Comparison of ENCODE assay signal across 39 cellular contexts in the genomic region with DNA sequence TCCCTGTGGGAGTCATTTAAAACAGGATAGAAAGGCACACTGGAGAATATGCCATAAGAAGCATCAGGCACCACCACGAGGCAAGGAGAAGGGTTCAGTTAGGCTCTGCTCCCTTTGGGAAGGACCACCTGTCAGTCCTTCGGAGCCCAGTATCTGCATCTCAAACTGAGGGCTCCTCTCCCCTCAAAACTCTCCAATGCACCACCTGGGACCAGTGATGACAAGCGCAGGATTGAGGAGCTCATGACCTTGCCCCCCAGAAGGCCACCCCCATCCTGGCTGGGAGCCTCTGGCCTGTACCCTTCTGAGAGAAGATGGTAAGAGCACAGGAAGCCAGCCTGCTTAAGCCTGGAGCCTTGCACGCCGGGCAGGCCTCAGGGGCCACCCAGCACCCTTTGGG. TPM values are rescaled to one million over a fixed set of nuclear protein-coding genes. Genes with fewer than 3 reads are reported as not detected.
"Had no signal": no experiment of that assay in that cellular context is flagged by ENCODE, and none has a peak within 500 bp of the region (broad histone marks: within the 10 kb centered on the region; RNA-seq: fewer than 3 reads in every experiment).

No MANE protein-coding gene starts in this region.

- H3K27ac Mint-ChIP-seq: activated naive CD4-positive, alpha-beta T cell treated with anti-CD3 and anti-CD28 coated beads for 36 hours; activated naive CD4-positive, alpha-beta T cell treated with anti-CD3 and anti-CD28 coated beads, Interleukin-2, amount 10 ng/mL, durations not matched to agents 7 days and 5 days; activated naive CD4-positive, alpha-beta T cell treated with anti-CD3 and anti-CD28 coated beads, Interleukin-2, amount 50 U/mL, for 24 hours; activated naive CD4-positive, alpha-beta T cell treated with anti-CD3 and anti-CD28 coated beads, Interleukin-2, amount 50 U/mL, for 72 hours; activated naive CD8-positive, alpha-beta T cell; activated naive CD8-positive, alpha-beta T cell treated with anti-CD3 and anti-CD28 coated beads for 36 hours; activated naive CD8-positive, alpha-beta T cell treated with anti-CD3 and anti-CD28 coated beads, Interleukin-2, amount 10 ng/mL, durations not matched to agents 7 days and 5 days; activated naive CD8-positive, alpha-beta T cell treated with anti-CD3 and anti-CD28 coated beads, Interleukin-2, amount 50 U/mL, for 24 hours; activated T-cell treated with anti-CD3 and anti-CD28 coated beads, Interleukin-2, amount 50 U/mL, for 24 hours; activated T-helper 1 cell treated with anti-CD3 and anti-CD28 coated beads, Interleukin-12 subunit alpha, Interleukin-12 subunit beta, Interleukin-2, Interleukin-4 antibody, amounts not matched to agents 30 ng/mL and 10 ng/mL and 1 ng/mL, durations not matched to agents 14 hours and 24 hours and 36 hours; activated T-helper 17 cell treated with anti-CD3 and anti-CD28 coated beads, Interleukin-2, amount 50 U/mL, for 72 hours; activated T-helper 2 cell treated with anti-CD3 and anti-CD28 coated beads, Interferon-gamma antibody, Interleukin-2, Interleukin-4, amounts not matched to agents 10 μg/mL and 5 μg/mL and 100 μg/mL, durations not matched to agents 14 hours and 24 hours and 36 hours; brain had no signal

- H3K27me3 Mint-ChIP-seq: activated naive CD4-positive, alpha-beta T cell treated with anti-CD3 and anti-CD28 coated beads, Interleukin-2, amount 10 ng/mL, durations not matched to agents 7 days and 5 days; activated naive CD4-positive, alpha-beta T cell treated with anti-CD3 and anti-CD28 coated beads, Interleukin-2, amount 50 U/mL, for 24 hours; activated naive CD8-positive, alpha-beta T cell; activated naive CD8-positive, alpha-beta T cell treated with anti-CD3 and anti-CD28 coated beads for 36 hours; activated naive CD8-positive, alpha-beta T cell treated with anti-CD3 and anti-CD28 coated beads, Interleukin-2, amount 10 ng/mL, durations not matched to agents 7 days and 5 days; activated T-cell treated with anti-CD3 and anti-CD28 coated beads, Interleukin-2, amount 50 U/mL, for 24 hours; activated T-helper 17 cell treated with anti-CD3 and anti-CD28 coated beads, Interleukin-2, amount 50 U/mL, for 72 hours; brain; central memory CD8-positive, alpha-beta T cell had no signal

- H3K27me3 ChIP-seq: adrenal gland, ascending aorta, body of pancreas, brain microvascular endothelial cell, breast epithelium, cardiac muscle cell had no signal

- H3K4me1 ChIP-seq: adrenal gland, ascending aorta, body of pancreas, breast epithelium had no signal

- ATAC-seq: activated naive CD4-positive, alpha-beta T cell treated with anti-CD3 and anti-CD28 coated beads, Interleukin-2, amount 50 U/mL, for 72 hours; activated naive CD8-positive, alpha-beta T cell treated with anti-CD3 and anti-CD28 coated beads, Interleukin-2, amount 50 U/mL, for 24 hours; activated T-cell treated with anti-CD3 and anti-CD28 coated beads, Interleukin-2, amount 50 U/mL, for 4 hours; activated T-helper 17 cell treated with anti-CD3 and anti-CD28 coated beads, Interleukin-2, amount 50 U/mL, for 72 hours; body of pancreas had no signal

- H3K9me3 Mint-ChIP-seq: activated naive CD4-positive, alpha-beta T cell treated with anti-CD3 and anti-CD28 coated beads, Interleukin-2, amount 50 U/mL, for 24 hours; activated naive CD8-positive, alpha-beta T cell treated with anti-CD3 and anti-CD28 coated beads for 36 hours; activated naive CD8-positive, alpha-beta T cell treated with anti-CD3 and anti-CD28 coated beads, Interleukin-2, amount 10 ng/mL, durations not matched to agents 7 days and 5 days; activated T-cell treated with anti-CD3 and anti-CD28 coated beads, Interleukin-2, amount 50 U/mL, for 24 hours had no signal

- H3K36me3 ChIP-seq: adrenal gland, ascending aorta, brain microvascular endothelial cell, breast epithelium, cardiac muscle cell had no signal

- H3K36me3 Mint-ChIP-seq: activated naive CD4-positive, alpha-beta T cell treated with anti-CD3 and anti-CD28 coated beads, Interleukin-2, amount 10 ng/mL, durations not matched to agents 7 days and 5 days; activated naive CD4-positive, alpha-beta T cell treated with anti-CD3 and anti-CD28 coated beads, Interleukin-2, amount 50 U/mL, for 24 hours; activated naive CD4-positive, alpha-beta T cell treated with anti-CD3 and anti-CD28 coated beads, Interleukin-2, amount 50 U/mL, for 72 hours; activated naive CD8-positive, alpha-beta T cell; activated naive CD8-positive, alpha-beta T cell treated with anti-CD3 and anti-CD28 coated beads for 36 hours; activated naive CD8-positive, alpha-beta T cell treated with anti-CD3 and anti-CD28 coated beads, Interleukin-2, amount 10 ng/mL, durations not matched to agents 7 days and 5 days; brain had no signal

- H3K4me3 ChIP-seq: adrenal gland, ascending aorta, body of pancreas, breast epithelium, cardiac muscle cell had no signal

- H3K27ac ChIP-seq: adrenal gland, ascending aorta, body of pancreas, brain microvascular endothelial cell, breast epithelium, cardiac muscle cell had no signal

- H3K9me3 ChIP-seq: adrenal gland, ascending aorta, body of pancreas, breast epithelium had no signal

- H3K4me1 Mint-ChIP-seq: activated naive CD4-positive, alpha-beta T cell treated with anti-CD3 and anti-CD28 coated beads, Interleukin-2, amount 10 ng/mL, durations not matched to agents 7 days and 5 days; activated naive CD4-positive, alpha-beta T cell treated with anti-CD3 and anti-CD28 coated beads, Interleukin-2, amount 50 U/mL, for 24 hours; activated naive CD8-positive, alpha-beta T cell treated with anti-CD3 and anti-CD28 coated beads for 36 hours; activated naive CD8-positive, alpha-beta T cell treated with anti-CD3 and anti-CD28 coated beads, Interleukin-2, amount 10 ng/mL, durations not matched to agents 7 days and 5 days; activated naive CD8-positive, alpha-beta T cell treated with anti-CD3 and anti-CD28 coated beads, Interleukin-2, amount 50 U/mL, for 24 hours; activated T-helper 17 cell treated with anti-CD3 and anti-CD28 coated beads, Interleukin-2, amount 50 U/mL, for 72 hours; central memory CD8-positive, alpha-beta T cell had no signal

- DNase-seq: activated effector memory CD4-positive, alpha-beta T cell treated with anti-CD3 and anti-CD28 coated beads, Interleukin-2, amount 50 U/mL, for 16 hours; activated effector memory CD4-positive, alpha-beta T cell treated with Interleukin-2 at 50 U/mL for 16 hours; activated gamma-delta T cell; activated gamma-delta T cell treated with Interleukin-2 at 50 U/mL for 16 hours; activated naive CD4-positive, alpha-beta T cell; activated naive CD4-positive, alpha-beta T cell treated with anti-CD3 and anti-CD28 coated beads for 36 hours; activated naive CD4-positive, alpha-beta T cell treated with anti-CD3 and anti-CD28 coated beads, Interleukin-2, amount 10 ng/mL, durations not matched to agents 7 days and 5 days; activated naive CD4-positive, alpha-beta T cell treated with anti-CD3 and anti-CD28 coated beads, Interleukin-2, amount 50 U/mL, for 16 hours; activated naive CD4-positive, alpha-beta T cell treated with Interleukin-2 at 50 U/mL for 16 hours; activated naive CD8-positive, alpha-beta T cell treated with anti-CD3 and anti-CD28 coated beads for 36 hours; activated naive CD8-positive, alpha-beta T cell treated with anti-CD3 and anti-CD28 coated beads, Interleukin-2, amount 10 ng/mL, durations not matched to agents 7 days and 5 days; activated naive CD8-positive, alpha-beta T cell treated with anti-CD3 and anti-CD28 coated beads, Interleukin-2, amount 50 U/mL, for 24 hours; activated T-cell treated with anti-CD3 and anti-CD28 coated beads for 4 hours; activated T-cell treated with anti-CD3 and anti-CD28 coated beads, Interleukin-2, amount 50 U/mL, for 1 hour; activated T-cell treated with anti-CD3 and anti-CD28 coated beads, Interleukin-2, amount 50 U/mL, for 24 hours; activated T-cell treated with anti-CD3 and anti-CD28 coated beads, Interleukin-2, amount 50 U/mL, for 4 hours; activated T-cell treated with anti-CD3 and anti-CD28 coated beads, Interleukin-2, amount 50 U/mL, for 48 hours; adrenal gland; amniotic stem cell; amygdala; anterior cingulate cortex; aorta; body of pancreas; brain microvascular endothelial cell; caudate nucleus; central memory CD4-positive, alpha-beta T cell; cerebellar nuclear complex had no signal

- H3K4me3 Mint-ChIP-seq: activated naive CD4-positive, alpha-beta T cell treated with anti-CD3 and anti-CD28 coated beads for 36 hours; activated naive CD4-positive, alpha-beta T cell treated with anti-CD3 and anti-CD28 coated beads, Interleukin-2, amount 10 ng/mL, durations not matched to agents 7 days and 5 days; activated naive CD4-positive, alpha-beta T cell treated with anti-CD3 and anti-CD28 coated beads, Interleukin-2, amount 50 U/mL, for 24 hours; activated naive CD8-positive, alpha-beta T cell; activated naive CD8-positive, alpha-beta T cell treated with anti-CD3 and anti-CD28 coated beads for 36 hours; activated naive CD8-positive, alpha-beta T cell treated with anti-CD3 and anti-CD28 coated beads, Interleukin-2, amount 10 ng/mL, durations not matched to agents 7 days and 5 days; activated naive CD8-positive, alpha-beta T cell treated with anti-CD3 and anti-CD28 coated beads, Interleukin-2, amount 50 U/mL, for 24 hours; activated T-cell treated with anti-CD3 and anti-CD28 coated beads, Interleukin-2, amount 50 U/mL, for 24 hours; activated T-cell treated with anti-CD3 and anti-CD28 coated beads, Interleukin-2, amount 50 U/mL, for 4 hours; activated T-helper 1 cell treated with anti-CD3 and anti-CD28 coated beads, Interleukin-12 subunit alpha, Interleukin-12 subunit beta, Interleukin-2, Interleukin-4 antibody, amounts not matched to agents 30 ng/mL and 10 ng/mL and 1 ng/mL, durations not matched to agents 14 hours and 24 hours and 36 hours; activated T-helper 17 cell treated with anti-CD3 and anti-CD28 coated beads, Interleukin-2, amount 50 U/mL, for 72 hours; brain; central memory CD8-positive, alpha-beta T cell had no signal

RNA-seq across cellular contexts. Expression of a gene that starts 39.4 kb away (rescaled TPM):
- total RNA-seq: activated naive CD4-positive, alpha-beta T cell treated with anti-CD3 and anti-CD28 coated beads for 36 hours; activated naive CD4-positive, alpha-beta T cell treated with anti-CD3 and anti-CD28 coated beads, Interleukin-2, amount 50 U/mL, for 72 hours; activated naive CD8-positive, alpha-beta T cell treated with anti-CD3 and anti-CD28 coated beads for 36 hours; activated naive CD8-positive, alpha-beta T cell treated with anti-CD3 and anti-CD28 coated beads, Interleukin-2, amount 10 ng/mL, durations not matched to agents 7 days and 5 days; activated T-cell treated with anti-CD3 and anti-CD28 coated beads, Interleukin-2, amount 50 U/mL, for 4 hours; activated T-helper 1 cell treated with anti-CD3 and anti-CD28 coated beads, Interleukin-12 subunit alpha, Interleukin-12 subunit beta, Interleukin-2, Interleukin-4 antibody, amounts not matched to agents 30 ng/mL and 10 ng/mL and 1 ng/mL, durations not matched to agents 14 hours and 24 hours and 36 hours; activated T-helper 17 cell treated with anti-CD3 and anti-CD28 coated beads, Interleukin-2, amount 50 U/mL, for 72 hours; activated T-helper 2 cell treated with anti-CD3 and anti-CD28 coated beads, Interferon-gamma antibody, Interleukin-2, Interleukin-4, amounts not matched to agents 10 μg/mL and 5 μg/mL and 100 μg/mL, durations not matched to agents 14 hours and 24 hours and 36 hours; ascending aorta; breast epithelium; bronchial epithelial cell had no signal
